In the genomic region with DNA sequence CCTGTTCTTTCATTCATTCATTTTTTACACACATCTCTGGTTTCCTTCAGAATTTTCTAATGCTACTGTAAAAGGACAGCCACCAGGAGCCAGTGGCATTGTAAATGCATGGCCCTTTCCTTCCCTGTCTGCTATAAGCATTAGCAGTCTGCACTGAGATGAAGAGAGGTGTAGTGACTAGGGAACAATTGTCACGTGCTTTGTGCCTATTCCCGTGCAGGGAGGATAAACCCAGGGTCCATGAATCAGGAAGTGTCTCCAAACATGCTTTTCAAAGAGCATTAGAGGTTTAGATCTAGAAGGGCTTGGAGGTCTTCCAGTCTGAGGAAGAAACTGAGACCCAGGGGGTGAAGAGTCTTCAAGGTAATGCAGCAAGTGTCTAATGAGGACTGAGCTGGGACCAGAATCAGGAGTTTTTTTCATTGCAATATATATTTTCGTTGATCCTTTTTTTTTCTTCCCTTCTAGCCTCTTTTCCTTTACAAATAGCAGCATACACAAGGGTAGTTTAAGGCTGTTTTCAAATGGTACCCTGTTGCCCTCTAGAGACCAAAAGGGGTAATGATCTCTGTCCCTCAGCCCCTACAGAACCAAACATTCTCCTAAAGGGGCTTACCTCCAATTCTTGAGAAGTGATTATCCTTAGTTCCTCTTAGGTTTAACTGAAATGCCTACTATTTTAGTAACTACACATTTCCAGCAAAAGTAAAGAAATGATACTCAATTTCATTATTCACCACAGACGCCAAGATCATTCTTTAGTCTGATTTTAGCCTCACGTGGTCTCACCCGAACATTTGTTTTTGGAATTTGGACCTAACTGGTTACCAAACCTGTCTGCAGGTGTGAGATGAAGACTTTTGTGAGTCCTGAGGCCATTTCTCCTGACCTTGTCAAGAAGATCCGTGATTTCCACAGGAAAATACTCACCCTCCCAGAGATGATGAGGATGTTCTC, we compare ENCODE assay signal across 8 cellular contexts. TPM values are rescaled to one million over a fixed set of nuclear protein-coding genes. Genes with fewer than 3 reads are reported as not detected.
A peak's percentile ranks its signal among the peaks of the same experiment; 100 is the strongest.
DNase-seq lines count a peak whose midpoint lies in the region; ATAC-seq and TF ChIP-seq lines count a peak whose summit lies in the region.

No MANE protein-coding gene starts in this region.

- no peaks in the 10 kb centered on the region for H3K36me3 ChIP-seq in WERI-Rb-1

- peak; percentile 84 for TF ChIP-seq CTCF in WERI-Rb-1 (IDR thresholded peaks at IDR 0.05; ENCODE audit: low read depth, low read length)

- DNase-seq in Right ventricle myocardium inferior (ENCODE audit: missing footprints) (no peak), cardiac septum (ENCODE audit: low spot score) (no peak), NCI-H1105 (lab: John Stamatoyannopoulos, UW) (peak; percentile 22), WERI-Rb-1 (no peak), glomerular endothelial cell (ENCODE audit: extremely low read depth, low read depth, low spot score) (peak; percentile 36), retina (peak; percentile 49), 8988T (no peak)
- DNase-seq in activated CD4-positive, alpha-beta memory T cell treated with anti-CD3 and anti-CD28 coated beads for 36 hours: no peak

- intact Hi-C loops in Right ventricle myocardium inferior (cut with DNase I) (loop anchor here (2.0 kb wide), 1 partner anchor 67 kb away; no protein-coding TSS in a partner anchor), cardiac septum (cut with DNase I) (no loop called here)
- intact Hi-C loops in activated CD4-positive, alpha-beta memory T cell treated with anti-CD3 and anti-CD28 coated beads for 36 hours (cut with micrococcal nuclease): loop anchor here (1.0 to 2.0 kb wide), 2 partner anchors 39 to 67 kb away; no protein-coding TSS in a partner anchor

- H3K27me3 Mint-ChIP-seq in activated CD4-positive, alpha-beta memory T cell treated with anti-CD3 and anti-CD28 coated beads for 36 hours: peaks cover 35% of the 10 kb centered on the region

- no peaks in the 10 kb centered on the region for H3K9me3 Mint-ChIP-seq in activated CD4-positive, alpha-beta memory T cell treated with anti-CD3 and anti-CD28 coated beads for 36 hours

- POLR2A ChIA-PET in activated CD4-positive, alpha-beta memory T cell treated with anti-CD3 and anti-CD28 coated beads for 36 hours (lab: Charles Lee): no interaction called here

- no peak overlapping the region for H3K4me3 Mint-ChIP-seq in activated CD4-positive, alpha-beta memory T cell treated with anti-CD3 and anti-CD28 coated beads for 36 hours

- peaks cover 57% of the 10 kb centered on the region for H3K27me3 ChIP-seq in WERI-Rb-1 (ENCODE audit: insufficient read depth, low read depth, severe bottlenecking)

- H3K27ac ChIP-seq in WERI-Rb-1: no peak overlapping the region

- peaks cover 26% of the 10 kb centered on the region for H3K4me1 Mint-ChIP-seq in activated CD4-positive, alpha-beta memory T cell treated with anti-CD3 and anti-CD28 coated beads for 36 hours (ENCODE audit: low read depth)

- H3K9me3 ChIP-seq in WERI-Rb-1 (ENCODE audit: severe bottlenecking): no peaks in the 10 kb centered on the region

- no peak overlapping the region for H3K4me3 ChIP-seq in WERI-Rb-1 (ENCODE audit: low read depth, low read length)

- peak; percentile 69 for ATAC-seq in Right ventricle myocardium inferior

- no peaks in the 10 kb centered on the region for H3K36me3 Mint-ChIP-seq in activated CD4-positive, alpha-beta memory T cell treated with anti-CD3 and anti-CD28 coated beads for 36 hours

- no peak overlapping the region for H3K27ac Mint-ChIP-seq in activated CD4-positive, alpha-beta memory T cell treated with anti-CD3 and anti-CD28 coated beads for 36 hours

- CTCF ChIA-PET in activated CD4-positive, alpha-beta memory T cell treated with anti-CD3 and anti-CD28 coated beads for 36 hours (lab: Charles Lee): interaction anchor here (0.6 to 1.9 kb wide), 8 partner anchors 15 to 693 kb away, joined by 3 to 16 read pairs (median 4); no protein-coding TSS in a partner anchor

RNA-seq across cellular contexts. Expression of gene TRIM15, which starts 6.6 kb away (rescaled TPM):
- total RNA-seq in Right ventricle myocardium inferior (not detected), cardiac septum (not detected), glomerular endothelial cell (not detected in 2 replicates)
- total RNA-seq in activated CD4-positive, alpha-beta memory T cell treated with anti-CD3 and anti-CD28 coated beads for 36 hours: 1 to 10 TPM in 1 of 2 experiments, under 1 TPM in 1; 0.63 to 1.6 TPM

RNA-seq across cellular contexts. Expression of gene TRIM10, which starts 8.9 kb away (rescaled TPM):
- total RNA-seq in Right ventricle myocardium inferior (not detected), cardiac septum (0.08 TPM), glomerular endothelial cell (not detected in 2 replicates)
- total RNA-seq in activated CD4-positive, alpha-beta memory T cell treated with anti-CD3 and anti-CD28 coated beads for 36 hours: under 1 TPM; 0.36 to 0.38 TPM

RNA-seq across cellular contexts. Expression of gene TRIM40, which starts 34.0 kb away (rescaled TPM):
- total RNA-seq in Right ventricle myocardium inferior (not detected), cardiac septum (not detected), glomerular endothelial cell (not detected in 2 replicates)
- not detected for total RNA-seq in activated CD4-positive, alpha-beta memory T cell treated with anti-CD3 and anti-CD28 coated beads for 36 hours

RNA-seq across cellular contexts. Expression of gene TRIM26, which starts 43.3 kb away (rescaled TPM):
- total RNA-seq in Right ventricle myocardium inferior (20.6 TPM), cardiac septum (24.2 TPM), glomerular endothelial cell (39.7 and 44.9 TPM in 2 replicates)
- total RNA-seq in activated CD4-positive, alpha-beta memory T cell treated with anti-CD3 and anti-CD28 coated beads for 36 hours: 10 to 100 TPM; 64.3 to 65.1 TPM

RNA-seq across cellular contexts. Expression of gene TRIM31, which starts 57.0 kb away (rescaled TPM):
- total RNA-seq in Right ventricle myocardium inferior (not detected), cardiac septum (not detected), glomerular endothelial cell (not detected in 2 replicates)
- total RNA-seq in activated CD4-positive, alpha-beta memory T cell treated with anti-CD3 and anti-CD28 coated beads for 36 hours: not detected

Comparison
In these comparisons a context has a peak if more than half of its experiments do, and no peak if none do; other contexts are left out.
1. DNase-seq: peak in NCI-H1105 (single experiment), glomerular endothelial cell (single experiment) and retina (single experiment); none in Right ventricle myocardium inferior (single experiment), cardiac septum (single experiment), WERI-Rb-1 (single experiment), 8988T (single experiment) and activated CD4-positive, alpha-beta memory T cell treated with anti-CD3 and anti-CD28 coated beads for 36 hours (single experiment).